Comparison of ENCODE assay signal across 29 cellular contexts in the genomic region with DNA sequence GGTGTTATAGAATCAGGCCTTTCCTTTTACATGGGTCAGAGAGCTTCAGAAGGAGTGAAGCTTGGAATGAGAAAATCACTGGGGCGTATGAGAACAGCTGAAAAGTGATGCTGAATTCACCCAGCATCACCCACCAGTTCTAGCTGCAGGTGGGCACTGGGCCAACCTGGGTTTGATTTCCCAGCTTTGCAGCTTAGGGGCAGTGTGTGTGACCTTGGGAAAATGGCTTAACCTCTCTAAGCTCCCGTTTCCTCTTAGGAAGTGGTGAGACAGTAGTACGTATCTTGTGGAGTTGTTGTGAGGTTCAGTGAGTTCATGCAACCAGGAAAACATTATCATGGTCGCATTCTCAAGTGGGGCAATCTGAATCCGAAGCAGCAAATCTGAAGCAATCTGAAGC. TPM values are rescaled to one million over a fixed set of nuclear protein-coding genes. Genes with fewer than 3 reads are reported as not detected.
"Had no signal": no experiment of that assay in that cellular context is flagged by ENCODE, and none has a peak within 500 bp of the region (broad histone marks: within the 10 kb centered on the region; RNA-seq: fewer than 3 reads in every experiment).

No MANE protein-coding gene starts in this region.

- ATAC-seq: activated CD4-positive, alpha-beta T cell treated with anti-CD3 and anti-CD28 coated beads for 36 hours; activated CD8-positive, alpha-beta memory T cell treated with anti-CD3 and anti-CD28 coated beads, Interleukin-2, amount 10 ng/mL, durations not matched to agents 7 days and 5 days; activated CD8-positive, alpha-beta T cell treated with anti-CD3 and anti-CD28 coated beads, Interleukin-2, amount 10 ng/mL, durations not matched to agents 7 days and 5 days; body of pancreas; heart left ventricle; left lung; sciatic nerve; stimulated activated effector memory CD8-positive, alpha-beta T cell treated with anti-CD3 and anti-CD28 coated beads, Interleukin-12 subunit alpha, Interleukin-12 subunit beta, amount 100 ng/mL, for 72 hours; stimulated activated naive CD8-positive, alpha-beta T cell treated with anti-CD3 and anti-CD28 coated beads, Interleukin-15, amount 100 ng/mL, for 72 hours had no signal

- H3K36me3 Mint-ChIP-seq: activated CD8-positive, alpha-beta memory T cell treated with anti-CD3 and anti-CD28 coated beads, Interleukin-2, amount 10 ng/mL, durations not matched to agents 7 days and 5 days; activated naive CD8-positive, alpha-beta T cell treated with anti-CD3 and anti-CD28 coated beads for 36 hours; stimulated activated effector memory CD8-positive, alpha-beta T cell treated with anti-CD3 and anti-CD28 coated beads, Interleukin-12 subunit alpha, Interleukin-12 subunit beta, amount 100 ng/mL, for 72 hours had no signal

- H3K27ac Mint-ChIP-seq: activated CD4-positive, alpha-beta T cell treated with anti-CD3 and anti-CD28 coated beads for 36 hours; activated CD8-positive, alpha-beta memory T cell treated with anti-CD3 and anti-CD28 coated beads, Interleukin-2, amount 10 ng/mL, durations not matched to agents 7 days and 5 days; activated CD8-positive, alpha-beta T cell treated with anti-CD3 and anti-CD28 coated beads, Interleukin-2, amount 10 ng/mL, durations not matched to agents 7 days and 5 days; activated naive CD4-positive, alpha-beta T cell treated with anti-CD3 and anti-CD28 coated beads for 36 hours; activated naive CD8-positive, alpha-beta T cell treated with anti-CD3 and anti-CD28 coated beads for 36 hours; stimulated activated effector memory CD8-positive, alpha-beta T cell treated with anti-CD3 and anti-CD28 coated beads, Interleukin-12 subunit alpha, Interleukin-12 subunit beta, amount 100 ng/mL, for 72 hours; T-helper 2 cell treated with Interferon-gamma antibody and Interleukin-4, amounts not matched to agents 5 μg/mL and 100 μg/mL, for 36 hours had no signal

- H3K9me3 Mint-ChIP-seq: activated naive CD4-positive, alpha-beta T cell treated with anti-CD3 and anti-CD28 coated beads for 36 hours; activated naive CD8-positive, alpha-beta T cell treated with anti-CD3 and anti-CD28 coated beads for 36 hours; nephron; stimulated activated effector memory CD8-positive, alpha-beta T cell treated with anti-CD3 and anti-CD28 coated beads, Interleukin-12 subunit alpha, Interleukin-12 subunit beta, amount 100 ng/mL, for 72 hours; stimulated activated naive CD8-positive, alpha-beta T cell treated with anti-CD3 and anti-CD28 coated beads, Interleukin-15, amount 100 ng/mL, for 72 hours; T-helper 2 cell treated with Interferon-gamma antibody and Interleukin-4, amounts not matched to agents 5 μg/mL and 100 μg/mL, for 36 hours had no signal

- H3K27me3 ChIP-seq: adrenal gland, body of pancreas, dorsolateral prefrontal cortex, heart left ventricle, left lung, neutrophil, upper lobe of left lung had no signal

- H3K36me3 ChIP-seq: adrenal gland, left lung had no signal

- H3K4me3 ChIP-seq: adrenal gland, body of pancreas, dorsolateral prefrontal cortex, heart left ventricle, left lung, skin epidermis, upper lobe of left lung had no signal

- H3K9me3 ChIP-seq: adrenal gland, body of pancreas, heart left ventricle, left lung, neutrophil, upper lobe of left lung had no signal

- H3K27me3 Mint-ChIP-seq: activated CD4-positive, alpha-beta T cell treated with anti-CD3 and anti-CD28 coated beads for 36 hours; activated CD8-positive, alpha-beta memory T cell treated with anti-CD3 and anti-CD28 coated beads, Interleukin-2, amount 10 ng/mL, durations not matched to agents 7 days and 5 days; activated naive CD8-positive, alpha-beta T cell treated with anti-CD3 and anti-CD28 coated beads for 36 hours; stimulated activated naive CD8-positive, alpha-beta T cell treated with anti-CD3 and anti-CD28 coated beads, Interleukin-15, amount 100 ng/mL, for 72 hours had no signal

- H3K4me1 ChIP-seq: body of pancreas had no signal

- FAIRE-seq: colon had no signal

- H3K27ac ChIP-seq: body of pancreas, neutrophil had no signal

- H3K4me3 Mint-ChIP-seq: activated CD4-positive, alpha-beta T cell treated with anti-CD3 and anti-CD28 coated beads for 36 hours; activated CD8-positive, alpha-beta memory T cell treated with anti-CD3 and anti-CD28 coated beads, Interleukin-2, amount 10 ng/mL, durations not matched to agents 7 days and 5 days; activated CD8-positive, alpha-beta T cell treated with anti-CD3 and anti-CD28 coated beads, Interleukin-2, amount 10 ng/mL, durations not matched to agents 7 days and 5 days; activated naive CD4-positive, alpha-beta T cell treated with anti-CD3 and anti-CD28 coated beads for 36 hours; activated naive CD8-positive, alpha-beta T cell treated with anti-CD3 and anti-CD28 coated beads for 36 hours; nephron; stimulated activated effector memory CD8-positive, alpha-beta T cell treated with anti-CD3 and anti-CD28 coated beads, Interleukin-12 subunit alpha, Interleukin-12 subunit beta, amount 100 ng/mL, for 72 hours; stimulated activated naive CD8-positive, alpha-beta T cell treated with anti-CD3 and anti-CD28 coated beads, Interleukin-15, amount 100 ng/mL, for 72 hours; T-helper 2 cell treated with Interferon-gamma antibody and Interleukin-4, amounts not matched to agents 5 μg/mL and 100 μg/mL, for 36 hours had no signal

- DNase-seq: activated CD4-positive, alpha-beta T cell treated with anti-CD3 and anti-CD28 coated beads for 36 hours; activated CD4-positive, CD25-positive, alpha-beta regulatory T cell; activated CD8-positive, alpha-beta memory T cell treated with anti-CD3 and anti-CD28 coated beads, Interleukin-2, amount 10 ng/mL, durations not matched to agents 7 days and 5 days; activated CD8-positive, alpha-beta T cell treated with anti-CD3 and anti-CD28 coated beads, Interleukin-2, amount 10 ng/mL, durations not matched to agents 7 days and 5 days; activated effector memory CD4-positive, alpha-beta T cell treated with anti-CD3 and anti-CD28 coated beads, Interleukin-2, amount 50 U/mL, for 16 hours; activated naive CD4-positive, alpha-beta T cell treated with anti-CD3 and anti-CD28 coated beads for 36 hours; activated naive CD8-positive, alpha-beta T cell treated with anti-CD3 and anti-CD28 coated beads for 36 hours; adrenal gland; aorta; body of pancreas; dorsolateral prefrontal cortex; effector memory CD4-positive, alpha-beta T cell; foreskin fibroblast; heart left ventricle; left lung; mammary epithelial cell; stimulated activated CD4-positive, alpha-beta T cell treated with anti-CD3 and anti-CD28 coated beads, Interleukin-4, amount 100 ng/mL, for 24 hours; stimulated activated naive CD8-positive, alpha-beta T cell treated with anti-CD3 and anti-CD28 coated beads, Interleukin-15, amount 100 ng/mL, for 72 hours; T-helper 1 cell; upper lobe of left lung had no signal

RNA-seq across cellular contexts. Expression of a gene that starts 10.6 kb away (rescaled TPM):
- total RNA-seq: kidney epithelial cell, osteocyte had no signal
